ENCODE assay signal across 7 cellular contexts in the genomic region with DNA sequence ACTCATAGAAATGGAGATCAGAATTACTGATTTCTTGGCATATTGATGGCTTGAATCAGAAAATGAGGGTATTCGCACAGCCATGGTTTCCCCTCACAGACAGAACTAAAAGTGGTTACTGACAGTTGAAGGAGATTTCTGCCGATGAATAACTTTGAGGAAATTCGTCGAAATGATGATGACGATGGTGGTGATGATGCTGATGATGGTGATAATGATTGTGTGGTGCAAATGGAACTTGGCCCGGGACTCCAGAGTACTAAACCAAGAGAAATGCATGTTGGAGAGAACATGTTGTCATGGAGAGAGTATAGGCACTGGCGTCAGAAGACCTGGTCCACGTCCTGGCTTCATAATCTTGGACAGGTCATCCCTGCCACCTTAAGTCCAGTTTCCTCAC.
"Had no signal": no experiment of that assay in that cellular context is flagged by ENCODE, and none has a peak within 500 bp of the region (broad histone marks: within the 10 kb centered on the region; RNA-seq: fewer than 3 reads in every experiment).

No MANE protein-coding gene starts in this region.

- ATAC-seq: HCT116, K562 had no signal

- FAIRE-seq: K562 had no signal

- H3K27ac ChIP-seq: GM23248 had no signal

- H3K9me3 ChIP-seq: HAP-1 had no signal

- DNase-seq: GM23248, GOT3, H7, IMR-90 had no signal

- H3K4me3 ChIP-seq: GM23248, HAP-1, K562 had no signal

- H3K4me1 ChIP-seq: HAP-1 had no signal

- H3K36me3 ChIP-seq: HAP-1 had no signal

- H3K9ac ChIP-seq: GM23248 had no signal

- H2AFZ ChIP-seq: GM23248 had no signal
